In the genomic region with DNA sequence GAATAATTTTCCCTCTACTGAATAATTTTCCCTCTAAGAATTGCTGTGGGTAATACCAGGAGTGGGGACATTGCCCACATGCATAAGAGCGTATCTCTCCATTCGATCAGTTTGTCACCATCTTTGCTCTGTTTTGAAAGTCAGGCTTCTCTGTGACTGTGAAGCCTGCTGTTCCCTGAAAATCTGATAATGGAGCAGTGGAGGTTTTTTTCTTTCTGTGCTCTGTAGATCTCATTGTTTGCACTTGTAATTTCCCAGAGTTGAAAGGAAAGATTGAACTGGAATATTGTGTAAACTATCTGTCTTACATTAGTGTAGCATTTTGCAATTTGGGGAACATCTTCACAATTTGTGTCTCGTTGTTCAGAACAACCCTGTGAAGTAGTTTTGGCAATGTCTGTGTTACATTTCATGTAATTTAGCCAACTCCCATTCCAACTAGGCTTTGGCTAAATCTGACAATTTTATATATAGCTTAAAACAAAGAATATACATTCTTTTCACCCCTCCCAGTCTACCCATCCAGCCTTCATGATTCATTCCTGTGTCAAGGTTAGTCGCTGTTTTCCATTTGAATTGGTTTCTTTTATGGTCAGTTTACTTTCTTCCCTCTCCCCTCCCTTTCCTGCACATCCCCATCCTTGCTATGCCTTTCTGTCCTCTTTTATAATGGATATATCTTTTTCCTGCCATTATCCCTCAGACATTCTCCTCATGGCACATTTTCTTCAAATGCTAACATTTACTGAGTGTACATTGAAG, we compare ENCODE assay signal across 9 cellular contexts.
DNase-seq lines count a peak whose midpoint lies in the region; ATAC-seq and TF ChIP-seq lines count a peak whose summit lies in the region.
"Had no signal": no experiment of that assay in that cellular context is flagged by ENCODE, and none has a peak within 500 bp of the region (broad histone marks: within the 10 kb centered on the region; RNA-seq: fewer than 3 reads in every experiment).

No MANE protein-coding gene starts in this region.

- DNase-seq in AG09309 (ENCODE audit: low read depth), result no peak
- DNase-seq in central memory CD8-positive, alpha-beta T cell (ENCODE audit: low spot score in 2 of 2), result no peak
- DNase-seq in DMS114 treated with DMSO at 0.1 percent for 48 hours (lab: John Stamatoyannopoulos, UW; ENCODE audit: unreplicated experiment), result no peak
- DNase-seq in HPDE6-E6E7 (ENCODE audit: extremely low spot score), result no peak
- DNase-seq: activated gamma-delta T cell treated with Interleukin-2 at 50 U/mL for 16 hours had no signal

- ATAC-seq in central memory CD8-positive, alpha-beta T cell (replicated peaks; ENCODE audit: extremely low read depth, poor library complexity, severe bottlenecking), result no peak
- ATAC-seq in HG03469 (IDR thresholded peaks at IDR 0.05; ENCODE audit: unreplicated experiment) (no peak), GM21528 (IDR thresholded peaks at IDR 0.05; ENCODE audit: low FRiP score, unreplicated experiment) (no peak)

- H3K27me3 ChIP-seq in KMS-11 (ENCODE audit: insufficient read depth, low read depth) (no peaks in the 10 kb centered on the region), mucosa of rectum (ENCODE audit: control insufficient read depth in 2 of 2, insufficient read depth in 2 of 2, low read length in 2 of 2) (no peaks in the 10 kb centered on the region)

- H2AFZ ChIP-seq in KMS-11 (ENCODE audit: low read depth), result no peak overlapping the region

- no peaks in the 10 kb centered on the region for H3K36me3 ChIP-seq in KMS-11 (ENCODE audit: insufficient read depth)
- H3K36me3 ChIP-seq in mucosa of rectum (ENCODE audit: control insufficient read depth in 2 of 2, insufficient read depth in 2 of 2, low read length in 2 of 2), result peaks cover 0 to 3% of the 10 kb centered on the region in 2 donors

- peak overlapping the region; percentile 22; the same call in 1 of the 2 replicates for H3K9ac ChIP-seq in KMS-11
- no peak overlapping the region for H3K9ac ChIP-seq in mucosa of rectum (ENCODE audit: low read depth in 1 of 2, low read length in 2 of 2)

- no peaks in the 10 kb centered on the region for H3K9me3 ChIP-seq in mucosa of rectum (ENCODE audit: control insufficient read depth in 2 of 2, low read length in 2 of 2)

- H3K4me1 Mint-ChIP-seq in central memory CD8-positive, alpha-beta T cell, result peaks cover 38% of the 10 kb centered on the region

- H3K4me3 ChIP-seq in AG09309 (ENCODE audit: control insufficient read depth, low read depth, low read length) (peak overlapping the region; percentile 8; the same call in 1 of the 2 replicates), KMS-11 (IDR thresholded peaks at IDR 0.05; ENCODE audit: insufficient read depth, low read depth, low read length) (no peak overlapping the region), mucosa of rectum (ENCODE audit: low read length in 2 of 2) (peak overlapping the region; percentile 30 to 47)

- TF ChIP-seq CTCF in AG09309 (IDR thresholded peaks at IDR 0.05; ENCODE audit: control insufficient read depth, insufficient read depth, low read depth, low read length, missing control alignments), result no peak
- no peak for TF ChIP-seq CTCF in KMS-11 (conservative IDR thresholded peaks at IDR 0.05; ENCODE audit: low read depth, low read length)

- no peak overlapping the region for H3K27ac Mint-ChIP-seq in central memory CD8-positive, alpha-beta T cell (ENCODE audit: low read depth)

- H3K27ac ChIP-seq in KMS-11 (peak overlapping the region; percentile 51), mucosa of rectum (ENCODE audit: low read depth in 2 of 2, low read length in 2 of 2) (no peak overlapping the region)

- H3K27me3 Mint-ChIP-seq in central memory CD8-positive, alpha-beta T cell, result no peaks in the 10 kb centered on the region

- H4K20me1 ChIP-seq in KMS-11 (ENCODE audit: insufficient read depth), result no peaks in the 10 kb centered on the region

- H3K36me3 Mint-ChIP-seq in central memory CD8-positive, alpha-beta T cell (ENCODE audit: insufficient read depth), result peaks cover 13% of the 10 kb centered on the region

- H3K9me3 Mint-ChIP-seq in central memory CD8-positive, alpha-beta T cell, result no peaks in the 10 kb centered on the region

- peak overlapping the region; percentile 88; the same call in 1 of the 2 replicates for H3K4me2 ChIP-seq in KMS-11

- peaks cover 30% of the 10 kb centered on the region for H3K4me1 ChIP-seq in KMS-11 (ENCODE audit: low read depth, poor library complexity, severe bottlenecking)
- H3K4me1 ChIP-seq in mucosa of rectum (ENCODE audit: control insufficient read depth in 2 of 2, insufficient read depth in 2 of 2, low read length in 2 of 2), result peaks cover 0 to 6% of the 10 kb centered on the region in 2 donors

- H3K4me3 Mint-ChIP-seq in central memory CD8-positive, alpha-beta T cell, result peak overlapping the region; percentile 65

- peaks cover 45% of the 10 kb centered on the region for H3K79me2 ChIP-seq in KMS-11 (ENCODE audit: insufficient read depth, low read depth)
